ENCODE assay signal across 23 cellular contexts in genomic region chr9:91276513-91276912, GRCh38.
"Had no signal": no experiment of that assay in that cellular context is flagged by ENCODE, and none has a peak within 500 bp of the region (broad histone marks: within the 10 kb centered on the region; RNA-seq: fewer than 3 reads in every experiment).

No MANE protein-coding gene starts in this region.

- H3K4me3 Mint-ChIP-seq: activated CD4-positive, alpha-beta memory T cell treated with anti-CD3 and anti-CD28 coated beads for 36 hours; activated CD4-positive, alpha-beta T cell treated with anti-CD3 and anti-CD28 coated beads for 36 hours; activated naive CD4-positive, alpha-beta T cell treated with anti-CD3 and anti-CD28 coated beads, Interleukin-2, amount 10 ng/mL, durations not matched to agents 7 days and 5 days; activated naive CD8-positive, alpha-beta T cell treated with anti-CD3 and anti-CD28 coated beads for 36 hours had no signal

- H3K27ac ChIP-seq: brain microvascular endothelial cell, coronary artery, Peyer's patch, RWPE1, SJCRH30, VCaP had no signal

- ATAC-seq: activated CD4-positive, alpha-beta T cell treated with anti-CD3 and anti-CD28 coated beads for 36 hours had no signal

- H3K4me3 ChIP-seq: coronary artery, Peyer's patch, SJCRH30 had no signal

- H3K36me3 ChIP-seq: brain microvascular endothelial cell, Peyer's patch, SJCRH30 had no signal

- H3K4me2 ChIP-seq: SK-N-SH had no signal

- H3K9ac ChIP-seq: SK-N-SH had no signal

- H3K9me3 Mint-ChIP-seq: activated CD4-positive, alpha-beta memory T cell treated with anti-CD3 and anti-CD28 coated beads for 36 hours had no signal

- H3K4me1 ChIP-seq: Peyer's patch, SJCRH30 had no signal

- H3K27me3 Mint-ChIP-seq: activated CD4-positive, alpha-beta memory T cell treated with anti-CD3 and anti-CD28 coated beads for 36 hours; activated CD4-positive, alpha-beta T cell treated with anti-CD3 and anti-CD28 coated beads for 36 hours; activated naive CD4-positive, alpha-beta T cell treated with anti-CD3 and anti-CD28 coated beads, Interleukin-2, amount 10 ng/mL, durations not matched to agents 7 days and 5 days; activated naive CD8-positive, alpha-beta T cell treated with anti-CD3 and anti-CD28 coated beads for 36 hours had no signal

- H3K9me3 ChIP-seq: Peyer's patch, SJCRH30, SK-N-SH had no signal

- DNase-seq: activated CD4-positive, alpha-beta memory T cell treated with anti-CD3 and anti-CD28 coated beads for 36 hours; activated CD4-positive, alpha-beta T cell treated with anti-CD3 and anti-CD28 coated beads for 36 hours; activated CD8-positive, alpha-beta memory T cell treated with anti-CD3 and anti-CD28 coated beads, Interleukin-2, amount 50 U/mL, for 4 hours; activated gamma-delta T cell treated with Interleukin-2 at 50 U/mL for 16 hours; activated naive CD4-positive, alpha-beta T cell treated with anti-CD3 and anti-CD28 coated beads, Interleukin-2, amount 10 ng/mL, durations not matched to agents 7 days and 5 days; activated naive CD8-positive, alpha-beta T cell treated with anti-CD3 and anti-CD28 coated beads for 36 hours; brain microvascular endothelial cell; caudate nucleus; Kasumi-1; KBM-7; NCI-H1092; NCI-H1417; NCI-H1930; NCI-H2107; NCI-H510A treated with DMSO at 0.1 percent for 48 hours; Peyer's patch; Right ventricle myocardium superior; SJCRH30; SK-N-SH; T-helper 1 cell had no signal

- H3K27me3 ChIP-seq: brain microvascular endothelial cell, Peyer's patch, SJCRH30 had no signal

- H3K27ac Mint-ChIP-seq: activated CD4-positive, alpha-beta memory T cell treated with anti-CD3 and anti-CD28 coated beads for 36 hours; activated CD4-positive, alpha-beta T cell treated with anti-CD3 and anti-CD28 coated beads for 36 hours; activated naive CD4-positive, alpha-beta T cell treated with anti-CD3 and anti-CD28 coated beads, Interleukin-2, amount 10 ng/mL, durations not matched to agents 7 days and 5 days; activated naive CD8-positive, alpha-beta T cell treated with anti-CD3 and anti-CD28 coated beads for 36 hours had no signal
